Comparison of ENCODE assay signal across 1 cellular context in genomic region chr11:12802418-12803085, GRCh38.
TF ChIP-seq lines count a peak whose summit lies in the region.

No MANE protein-coding gene starts in this region.

TF ChIP-seq in HepG2, 621 proteins besides CTCF, POLR2A, EP300 and RAD21 (continued from another document and continues in another):
- TF ChIP-seq ZNF142 (CRISPR knock-in tag; IDR thresholded peaks at IDR 0.05) (no peak), SRY (CRISPR knock-in tag; IDR thresholded peaks at IDR 0.05) (no peak), IRF2 (CRISPR knock-in tag; IDR thresholded peaks at IDR 0.05) (peak; percentile 93), ZNF589 (CRISPR knock-in tag; conservative IDR thresholded peaks at IDR 0.05) (no peak), ZNF329 (CRISPR knock-in tag; IDR thresholded peaks at IDR 0.05; ENCODE audit: low read depth) (no peak), RARG (CRISPR knock-in tag; IDR thresholded peaks at IDR 0.05; ENCODE audit: low read depth) (no peak), MXI1 (IDR thresholded peaks at IDR 0.05; ENCODE audit: borderline replicate concordance, low read depth, low read length) (peak; percentile 96; the same call in 2 of the 3 replicates), ZNF777 (CRISPR knock-in tag; IDR thresholded peaks at IDR 0.05) (no peak), NFIB (CRISPR knock-in tag; IDR thresholded peaks at IDR 0.05; ENCODE audit: borderline replicate concordance) (no peak), ZNF318 (CRISPR knock-in tag; IDR thresholded peaks at IDR 0.05) (no peak), SPEN (CRISPR knock-in tag; IDR thresholded peaks at IDR 0.05; ENCODE audit: low read depth) (peak; percentile 66), ATAD3A (CRISPR knock-in tag; IDR thresholded peaks at IDR 0.05) (no peak), ZC3H13 (CRISPR knock-in tag; IDR thresholded peaks at IDR 0.05) (no peak), PRMT3 (CRISPR knock-in tag; IDR thresholded peaks at IDR 0.05; ENCODE audit: borderline replicate concordance, low read depth) (no peak), BATF2 (CRISPR knock-in tag; IDR thresholded peaks at IDR 0.05) (no peak), ZBTB3 (CRISPR knock-in tag; IDR thresholded peaks at IDR 0.05; ENCODE audit: borderline replicate concordance, low read depth) (no peak), FOXP1 (IDR thresholded peaks at IDR 0.05) (0 out of 2 replicates have a peak, but pooled peaks have one; percentile 33), FOXP1 (CRISPR knock-in tag; IDR thresholded peaks at IDR 0.05) (peak; percentile 80), ZNF230 (CRISPR knock-in tag; IDR thresholded peaks at IDR 0.05) (no peak), CBFB (CRISPR knock-in tag; IDR thresholded peaks at IDR 0.05) (no peak)
- TF ChIP-seq, protein P1, sequence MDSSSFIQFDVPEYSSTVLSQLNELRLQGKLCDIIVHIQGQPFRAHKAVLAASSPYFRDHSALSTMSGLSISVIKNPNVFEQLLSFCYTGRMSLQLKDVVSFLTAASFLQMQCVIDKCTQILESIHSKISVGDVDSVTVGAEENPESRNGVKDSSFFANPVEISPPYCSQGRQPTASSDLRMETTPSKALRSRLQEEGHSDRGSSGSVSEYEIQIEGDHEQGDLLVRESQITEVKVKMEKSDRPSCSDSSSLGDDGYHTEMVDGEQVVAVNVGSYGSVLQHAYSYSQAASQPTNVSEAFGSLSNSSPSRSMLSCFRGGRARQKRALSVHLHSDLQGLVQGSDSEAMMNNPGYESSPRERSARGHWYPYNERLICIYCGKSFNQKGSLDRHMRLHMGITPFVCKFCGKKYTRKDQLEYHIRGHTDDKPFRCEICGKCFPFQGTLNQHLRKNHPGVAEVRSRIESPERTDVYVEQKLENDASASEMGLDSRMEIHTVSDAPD (CRISPR knock-in tag; IDR thresholded peaks at IDR 0.05), result peak; percentile 89
- TF ChIP-seq, protein P2, sequence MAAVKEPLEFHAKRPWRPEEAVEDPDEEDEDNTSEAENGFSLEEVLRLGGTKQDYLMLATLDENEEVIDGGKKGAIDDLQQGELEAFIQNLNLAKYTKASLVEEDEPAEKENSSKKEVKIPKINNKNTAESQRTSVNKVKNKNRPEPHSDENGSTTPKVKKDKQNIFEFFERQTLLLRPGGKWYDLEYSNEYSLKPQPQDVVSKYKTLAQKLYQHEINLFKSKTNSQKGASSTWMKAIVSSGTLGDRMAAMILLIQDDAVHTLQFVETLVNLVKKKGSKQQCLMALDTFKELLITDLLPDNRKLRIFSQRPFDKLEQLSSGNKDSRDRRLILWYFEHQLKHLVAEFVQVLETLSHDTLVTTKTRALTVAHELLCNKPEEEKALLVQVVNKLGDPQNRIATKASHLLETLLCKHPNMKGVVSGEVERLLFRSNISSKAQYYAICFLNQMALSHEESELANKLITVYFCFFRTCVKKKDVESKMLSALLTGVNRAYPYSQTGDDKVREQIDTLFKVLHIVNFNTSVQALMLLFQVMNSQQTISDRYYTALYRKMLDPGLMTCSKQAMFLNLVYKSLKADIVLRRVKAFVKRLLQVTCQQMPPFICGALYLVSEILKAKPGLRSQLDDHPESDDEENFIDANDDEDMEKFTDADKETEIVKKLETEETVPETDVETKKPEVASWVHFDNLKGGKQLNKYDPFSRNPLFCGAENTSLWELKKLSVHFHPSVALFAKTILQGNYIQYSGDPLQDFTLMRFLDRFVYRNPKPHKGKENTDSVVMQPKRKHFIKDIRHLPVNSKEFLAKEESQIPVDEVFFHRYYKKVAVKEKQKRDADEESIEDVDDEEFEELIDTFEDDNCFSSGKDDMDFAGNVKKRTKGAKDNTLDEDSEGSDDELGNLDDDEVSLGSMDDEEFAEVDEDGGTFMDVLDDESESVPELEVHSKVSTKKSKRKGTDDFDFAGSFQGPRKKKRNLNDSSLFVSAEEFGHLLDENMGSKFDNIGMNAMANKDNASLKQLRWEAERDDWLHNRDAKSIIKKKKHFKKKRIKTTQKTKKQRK (IDR thresholded peaks at IDR 0.05; ENCODE audit: low read length), result no peak
- TF ChIP-seq, protein P3, sequence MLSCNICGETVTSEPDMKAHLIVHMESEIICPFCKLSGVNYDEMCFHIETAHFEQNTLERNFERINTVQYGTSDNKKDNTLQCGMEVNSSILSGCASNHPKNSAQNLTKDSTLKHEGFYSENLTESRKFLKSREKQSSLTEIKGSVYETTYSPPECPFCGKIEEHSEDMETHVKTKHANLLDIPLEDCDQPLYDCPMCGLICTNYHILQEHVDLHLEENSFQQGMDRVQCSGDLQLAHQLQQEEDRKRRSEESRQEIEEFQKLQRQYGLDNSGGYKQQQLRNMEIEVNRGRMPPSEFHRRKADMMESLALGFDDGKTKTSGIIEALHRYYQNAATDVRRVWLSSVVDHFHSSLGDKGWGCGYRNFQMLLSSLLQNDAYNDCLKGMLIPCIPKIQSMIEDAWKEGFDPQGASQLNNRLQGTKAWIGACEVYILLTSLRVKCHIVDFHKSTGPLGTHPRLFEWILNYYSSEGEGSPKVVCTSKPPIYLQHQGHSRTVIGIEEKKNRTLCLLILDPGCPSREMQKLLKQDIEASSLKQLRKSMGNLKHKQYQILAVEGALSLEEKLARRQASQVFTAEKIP (CRISPR knock-in tag; IDR thresholded peaks at IDR 0.05; ENCODE audit: borderline replicate concordance), result no peak
- TF ChIP-seq, protein P4, sequence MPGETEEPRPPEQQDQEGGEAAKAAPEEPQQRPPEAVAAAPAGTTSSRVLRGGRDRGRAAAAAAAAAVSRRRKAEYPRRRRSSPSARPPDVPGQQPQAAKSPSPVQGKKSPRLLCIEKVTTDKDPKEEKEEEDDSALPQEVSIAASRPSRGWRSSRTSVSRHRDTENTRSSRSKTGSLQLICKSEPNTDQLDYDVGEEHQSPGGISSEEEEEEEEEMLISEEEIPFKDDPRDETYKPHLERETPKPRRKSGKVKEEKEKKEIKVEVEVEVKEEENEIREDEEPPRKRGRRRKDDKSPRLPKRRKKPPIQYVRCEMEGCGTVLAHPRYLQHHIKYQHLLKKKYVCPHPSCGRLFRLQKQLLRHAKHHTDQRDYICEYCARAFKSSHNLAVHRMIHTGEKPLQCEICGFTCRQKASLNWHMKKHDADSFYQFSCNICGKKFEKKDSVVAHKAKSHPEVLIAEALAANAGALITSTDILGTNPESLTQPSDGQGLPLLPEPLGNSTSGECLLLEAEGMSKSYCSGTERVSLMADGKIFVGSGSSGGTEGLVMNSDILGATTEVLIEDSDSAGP (CRISPR knock-in tag; IDR thresholded peaks at IDR 0.05; ENCODE audit: borderline replicate concordance), result peak; percentile 76
- TF ChIP-seq, protein P5, sequence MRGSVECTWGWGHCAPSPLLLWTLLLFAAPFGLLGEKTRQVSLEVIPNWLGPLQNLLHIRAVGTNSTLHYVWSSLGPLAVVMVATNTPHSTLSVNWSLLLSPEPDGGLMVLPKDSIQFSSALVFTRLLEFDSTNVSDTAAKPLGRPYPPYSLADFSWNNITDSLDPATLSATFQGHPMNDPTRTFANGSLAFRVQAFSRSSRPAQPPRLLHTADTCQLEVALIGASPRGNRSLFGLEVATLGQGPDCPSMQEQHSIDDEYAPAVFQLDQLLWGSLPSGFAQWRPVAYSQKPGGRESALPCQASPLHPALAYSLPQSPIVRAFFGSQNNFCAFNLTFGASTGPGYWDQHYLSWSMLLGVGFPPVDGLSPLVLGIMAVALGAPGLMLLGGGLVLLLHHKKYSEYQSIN (CRISPR knock-in tag; IDR thresholded peaks at IDR 0.05; ENCODE audit: borderline replicate concordance), result no peak
- TF ChIP-seq, protein P6, sequence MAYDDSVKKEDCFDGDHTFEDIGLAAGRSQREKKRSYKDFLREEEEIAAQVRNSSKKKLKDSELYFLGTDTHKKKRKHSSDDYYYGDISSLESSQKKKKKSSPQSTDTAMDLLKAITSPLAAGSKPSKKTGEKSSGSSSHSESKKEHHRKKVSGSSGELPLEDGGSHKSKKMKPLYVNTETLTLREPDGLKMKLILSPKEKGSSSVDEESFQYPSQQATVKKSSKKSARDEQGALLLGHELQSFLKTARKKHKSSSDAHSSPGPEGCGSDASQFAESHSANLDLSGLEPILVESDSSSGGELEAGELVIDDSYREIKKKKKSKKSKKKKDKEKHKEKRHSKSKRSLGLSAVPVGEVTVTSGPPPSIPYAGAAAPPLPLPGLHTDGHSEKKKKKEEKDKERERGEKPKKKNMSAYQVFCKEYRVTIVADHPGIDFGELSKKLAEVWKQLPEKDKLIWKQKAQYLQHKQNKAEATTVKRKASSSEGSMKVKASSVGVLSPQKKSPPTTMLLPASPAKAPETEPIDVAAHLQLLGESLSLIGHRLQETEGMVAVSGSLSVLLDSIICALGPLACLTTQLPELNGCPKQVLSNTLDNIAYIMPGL (CRISPR knock-in tag; IDR thresholded peaks at IDR 0.05; ENCODE audit: borderline replicate concordance in 1 of 2, low read depth in 1 of 2), result peak in 1 of 2 experiments; percentile 43; a peak in 1 of 4 replicates
